29 cellular contexts compared by ENCODE assay signal in genomic region chr18:31420032-31420431, GRCh38. TPM values are rescaled to one million over a fixed set of nuclear protein-coding genes. Genes with fewer than 3 reads are reported as not detected.
DNase-seq lines count a peak whose midpoint lies in the region; ATAC-seq and TF ChIP-seq lines count a peak whose summit lies in the region.
"Had no signal": no experiment of that assay in that cellular context is flagged by ENCODE, and none has a peak within 500 bp of the region (broad histone marks: within the 10 kb centered on the region; RNA-seq: fewer than 3 reads in every experiment).

No MANE protein-coding gene starts in this region.

- H3K9me3 ChIP-seq in Karpas-422 (ENCODE audit: low read length) = no peaks in the 10 kb centered on the region
- no peaks in the 10 kb centered on the region for H3K9me3 ChIP-seq in RWPE2 (ENCODE audit: severe bottlenecking)
- H3K9me3 ChIP-seq in tibial artery = no peaks in the 10 kb centered on the region
- H3K9me3 ChIP-seq: MG63 had no signal

- H3K4me3 ChIP-seq in Karpas-422 (ENCODE audit: low read length) = no peak overlapping the region
- no peak overlapping the region for H3K4me3 ChIP-seq in RWPE2 (ENCODE audit: severe bottlenecking)
- no peak overlapping the region for H3K4me3 ChIP-seq in tibial artery
- H3K4me3 ChIP-seq: GM12878, GM23248, MG63 had no signal

- H3K27me3 ChIP-seq in Karpas-422 (ENCODE audit: low read length) (no peaks in the 10 kb centered on the region), RWPE2 (ENCODE audit: insufficient read depth, poor library complexity, severe bottlenecking) (no peaks in the 10 kb centered on the region), foreskin keratinocyte (no peaks in the 10 kb centered on the region), tibial artery (no peaks in the 10 kb centered on the region)
- H3K27me3 ChIP-seq: MG63 had no signal

- peak overlapping the region; percentile 83 for H3K27ac ChIP-seq in Karpas-422 (ENCODE audit: low read length)
- H3K27ac ChIP-seq in RWPE2 (ENCODE audit: poor library complexity, severe bottlenecking) = no peak overlapping the region
- H3K27ac ChIP-seq in foreskin keratinocyte = peak overlapping the region; percentile 33
- H3K27ac ChIP-seq in tibial artery = no peak overlapping the region
- H3K27ac ChIP-seq: GM23248 had no signal

- peaks cover 8% of the 10 kb centered on the region for H3K9me3 Mint-ChIP-seq in activated CD8-positive, alpha-beta T cell treated with anti-CD3 and anti-CD28 coated beads, Interleukin-2, amount 10 ng/mL, durations not matched to agents 7 days and 5 days (ENCODE audit: insufficient read depth)
- H3K9me3 Mint-ChIP-seq: H9 had no signal

- H3K27ac Mint-ChIP-seq in activated CD8-positive, alpha-beta T cell treated with anti-CD3 and anti-CD28 coated beads, Interleukin-2, amount 10 ng/mL, durations not matched to agents 7 days and 5 days = no peak overlapping the region
- H3K27ac Mint-ChIP-seq: CD4-positive, alpha-beta memory T cell; H9; HFFc6 had no signal

- H3K79me2 ChIP-seq in Karpas-422 (ENCODE audit: low read length) = no peaks in the 10 kb centered on the region

- H3K4me3 Mint-ChIP-seq in activated CD8-positive, alpha-beta T cell treated with anti-CD3 and anti-CD28 coated beads, Interleukin-2, amount 10 ng/mL, durations not matched to agents 7 days and 5 days = no peak overlapping the region
- H3K4me3 Mint-ChIP-seq: CD4-positive, alpha-beta memory T cell; H9; HFFc6 had no signal

- TF ChIP-seq CTCF in RWPE2 (IDR thresholded peaks at IDR 0.05; ENCODE audit: poor library complexity, severe bottlenecking) (no peak), foreskin keratinocyte (conservative IDR thresholded peaks at IDR 0.05) (no peak), tibial artery (IDR thresholded peaks at IDR 0.05) (no peak)

- H3K36me3 Mint-ChIP-seq in activated CD8-positive, alpha-beta T cell treated with anti-CD3 and anti-CD28 coated beads, Interleukin-2, amount 10 ng/mL, durations not matched to agents 7 days and 5 days (ENCODE audit: low read depth) = no peaks in the 10 kb centered on the region
- H3K36me3 Mint-ChIP-seq: CD4-positive, alpha-beta memory T cell had no signal

- intact Hi-C loops in tibial artery (cut with DNase I; ENCODE audit: low total_unique reads) = no loop called here

- no peaks in the 10 kb centered on the region for H3K9me2 ChIP-seq in Karpas-422 (replicated peaks; ENCODE audit: insufficient read depth, low read length)

- no peaks in the 10 kb centered on the region for H3K27me3 Mint-ChIP-seq in activated CD8-positive, alpha-beta T cell treated with anti-CD3 and anti-CD28 coated beads, Interleukin-2, amount 10 ng/mL, durations not matched to agents 7 days and 5 days (ENCODE audit: low read depth)

- H3K9ac ChIP-seq in Karpas-422 (ENCODE audit: low read length) = peak overlapping the region; percentile 29; the same call in 1 of the 2 replicates
- H3K9ac ChIP-seq: GM23248 had no signal

- no peaks in the 10 kb centered on the region for H4K20me1 ChIP-seq in Karpas-422 (ENCODE audit: insufficient read depth, low read depth, low read length)

- 0 out of 2 replicates have a peak, but pooled peaks cover 4% of the 10 kb centered on the region for H3K36me3 ChIP-seq in Karpas-422 (ENCODE audit: insufficient read depth, low read length)
- no peaks in the 10 kb centered on the region for H3K36me3 ChIP-seq in RWPE2 (ENCODE audit: low read depth)
- no peaks in the 10 kb centered on the region for H3K36me3 ChIP-seq in tibial artery
- H3K36me3 ChIP-seq: MG63 had no signal

- POLR2A ChIA-PET in activated CD8-positive, alpha-beta T cell treated with anti-CD3 and anti-CD28 coated beads, Interleukin-2, amount 10 ng/mL, durations not matched to agents 7 days and 5 days (lab: Charles Lee) = no interaction called here

- ATAC-seq in RWPE2 (ENCODE audit: low read depth) (peak; percentile 23; the same call in 1 of the 3 replicates), foreskin keratinocyte (no peak), HG03354 (IDR thresholded peaks at IDR 0.05; ENCODE audit: poor library complexity, severe bottlenecking, unreplicated experiment) (no peak)
- ATAC-seq in activated CD8-positive, alpha-beta T cell treated with anti-CD3 and anti-CD28 coated beads, Interleukin-2, amount 10 ng/mL, durations not matched to agents 7 days and 5 days = no peak
- ATAC-seq: GM12878 had no signal

- H3K4me1 ChIP-seq in Karpas-422 (ENCODE audit: low read length) = peaks cover 39% of the 10 kb centered on the region
- no peaks in the 10 kb centered on the region for H3K4me1 ChIP-seq in RWPE2 (ENCODE audit: insufficient read depth, poor library complexity, severe bottlenecking)
- H3K4me1 ChIP-seq in foreskin keratinocyte = peaks cover 17% of the 10 kb centered on the region
- no peaks in the 10 kb centered on the region for H3K4me1 ChIP-seq in tibial artery

- CTCF ChIA-PET in activated CD8-positive, alpha-beta T cell treated with anti-CD3 and anti-CD28 coated beads, Interleukin-2, amount 10 ng/mL, durations not matched to agents 7 days and 5 days (lab: Charles Lee) = no interaction called here

- H3K4me2 ChIP-seq in Karpas-422 (ENCODE audit: low read depth, low read length, poor library complexity, severe bottlenecking) = peak overlapping the region; percentile 9

- H2AFZ ChIP-seq in Karpas-422 (ENCODE audit: low read length) = peak overlapping the region; percentile 68
- H2AFZ ChIP-seq: GM23248 had no signal

- DNase-seq in Karpas-422 (peak; percentile 58), RWPE2 (ENCODE audit: low spot score) (no peak), foreskin keratinocyte (no peak), tibial artery (no peak), T-helper 1 cell (no peak)
- no peak for DNase-seq in activated CD8-positive, alpha-beta T cell treated with anti-CD3 and anti-CD28 coated beads, Interleukin-2, amount 10 ng/mL, durations not matched to agents 7 days and 5 days
- DNase-seq: C1 segment of cervical spinal cord; CD4-positive, alpha-beta memory T cell; COR-L47; DMS79; EL; GDM1; GM23248; H9; HFFc6; Kasumi-1; MG63; NCI-H1105 treated with DMSO at 0.1 percent for 48 hours; NCI-H146; NCI-H1930; NCI-H2107; NCI-H524; NCI-H774; RPMI8226; SHP77 had no signal

- H3K4me1 Mint-ChIP-seq in activated CD8-positive, alpha-beta T cell treated with anti-CD3 and anti-CD28 coated beads, Interleukin-2, amount 10 ng/mL, durations not matched to agents 7 days and 5 days (ENCODE audit: low read depth) = no peaks in the 10 kb centered on the region
- H3K4me1 Mint-ChIP-seq: CD4-positive, alpha-beta memory T cell; H9 had no signal

RNA-seq across cellular contexts. Expression of gene DSG3, which starts 27.5 kb away (rescaled TPM):
- total RNA-seq in Karpas-422 (2014; rRNA removed; shearing (Covaris generic); ENCODE audit: low replicate concordance) = not detected in 2 replicates
- total RNA-seq in foreskin keratinocyte = 73.1 and 102 TPM in 2 replicates
- polyA plus RNA-seq in foreskin keratinocyte = 18.4 and 20.3 TPM in 2 replicates
- not detected for total RNA-seq in activated CD8-positive, alpha-beta T cell treated with anti-CD3 and anti-CD28 coated beads, Interleukin-2, amount 10 ng/mL, durations not matched to agents 7 days and 5 days
- total RNA-seq: A673; CD4-positive, alpha-beta memory T cell; GM23248; HFFc6 had no signal
- polyA plus RNA-seq: GM23248 had no signal

RNA-seq across cellular contexts. Expression of gene DSG4, which starts 43.5 kb away (rescaled TPM):
- 4.5 and 8.3 TPM in 2 replicates for total RNA-seq in Karpas-422 (2014; rRNA removed; shearing (Covaris generic); ENCODE audit: low replicate concordance)
- 0.04 TPM in 1 of 2 replicates, not detected in the other for total RNA-seq in foreskin keratinocyte
- not detected in 2 replicates for polyA plus RNA-seq in foreskin keratinocyte
- total RNA-seq in activated CD8-positive, alpha-beta T cell treated with anti-CD3 and anti-CD28 coated beads, Interleukin-2, amount 10 ng/mL, durations not matched to agents 7 days and 5 days = not detected
- total RNA-seq: A673; CD4-positive, alpha-beta memory T cell; GM23248; H9; HFFc6; SK-MEL-5 had no signal
- polyA plus RNA-seq: CD4-positive, alpha-beta memory T cell; GM23248 had no signal

Comparison
In these comparisons a context has a peak if more than half of its experiments do, and no peak if none do; other contexts are left out.
1. H3K27ac ChIP-seq: peak in Karpas-422 (single experiment) and foreskin keratinocyte (single experiment); none in RWPE2 (single experiment) and tibial artery (0 of 2).
2. RNA of gene DSG3, which starts 27.5 kb away (total RNA-seq): 73.1 to 102 TPM in foreskin keratinocyte; not detected in Karpas-422 and not detected in activated CD8-positive, alpha-beta T cell treated with anti-CD3 and anti-CD28 coated beads, Interleukin-2, amount 10 ng/mL, durations not matched to agents 7 days and 5 days; every median in the first group is over 10 times any median in the second.